Comparison of ENCODE assay signal across 11 cellular contexts in the genomic region with DNA sequence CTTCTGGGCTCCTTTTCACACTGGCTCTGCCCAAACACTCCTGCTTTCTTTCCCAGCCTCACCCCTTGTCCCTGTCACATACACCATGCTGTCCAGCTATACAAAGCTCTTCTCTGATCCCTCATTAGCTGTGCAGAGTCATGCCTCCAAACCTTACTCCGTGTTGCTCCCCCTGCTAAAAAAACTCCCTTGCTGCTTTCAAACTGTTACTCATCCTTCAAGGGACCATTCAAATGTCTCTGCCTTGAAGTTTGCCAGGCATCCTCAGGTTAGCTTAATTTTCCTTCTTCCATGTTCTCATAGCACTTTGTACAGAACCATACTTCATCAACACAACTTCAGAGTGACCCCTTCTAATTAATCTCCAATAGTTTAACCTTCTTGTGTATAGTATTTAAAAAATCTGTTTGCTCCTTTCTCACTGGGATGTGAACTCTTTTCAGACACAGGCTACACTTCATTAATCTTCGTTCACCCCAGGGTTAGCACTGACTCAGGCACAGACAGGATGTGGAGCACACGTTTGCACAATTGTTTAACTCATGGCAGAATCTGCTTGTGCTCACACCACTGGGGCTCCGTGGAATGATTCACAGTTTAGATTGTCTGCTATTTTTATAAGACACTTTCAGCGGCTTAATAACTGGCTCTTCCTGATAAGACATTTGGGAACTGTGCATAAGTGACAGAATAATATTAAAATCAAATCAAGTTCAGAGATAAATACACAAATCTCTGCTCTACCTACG. TPM values are rescaled to one million over a fixed set of nuclear protein-coding genes. Genes with fewer than 3 reads are reported as not detected.
A peak's percentile ranks its signal among the peaks of the same experiment; 100 is the strongest.
DNase-seq lines count a peak whose midpoint lies in the region; ATAC-seq and TF ChIP-seq lines count a peak whose summit lies in the region.
"Had no signal": no experiment of that assay in that cellular context is flagged by ENCODE, and none has a peak within 500 bp of the region (broad histone marks: within the 10 kb centered on the region; RNA-seq: fewer than 3 reads in every experiment).

No MANE protein-coding gene starts in this region.

- no peak for TF ChIP-seq EP300 in stomach (IDR thresholded peaks at IDR 0.05)

- no peaks in the 10 kb centered on the region for H3K36me3 ChIP-seq in stomach

- DNase-seq in activated CD8-positive, alpha-beta T cell treated with anti-CD3 and anti-CD28 coated beads for 36 hours: no peak
- DNase-seq in activated CD8-positive, alpha-beta T cell treated with anti-CD3 and anti-CD28 coated beads, Interleukin-2, amount 10 ng/mL, durations not matched to agents 7 days and 5 days: no peak
- peak; percentile 82 for DNase-seq in epithelial cell of esophagus (ENCODE audit: low read depth)
- DNase-seq in stomach: no peak
- no peak for DNase-seq in mesothelial cell of epicardium (ENCODE audit: low spot score in 2 of 2, unreplicated experiment in 2 of 2)
- DNase-seq: 8988T, amniotic stem cell, T-helper 9 cell had no signal

- H3K4me3 ChIP-seq in epithelial cell of esophagus (ENCODE audit: low read length) (no peak overlapping the region), stomach (no peak overlapping the region)

- TF ChIP-seq CTCF in activated CD8-positive, alpha-beta T cell treated with anti-CD3 and anti-CD28 coated beads for 36 hours (IDR thresholded peaks at IDR 0.05): no peak
- TF ChIP-seq CTCF in epithelial cell of esophagus (IDR thresholded peaks at IDR 0.05; ENCODE audit: insufficient read depth, low read depth, low read length, missing control alignments): no peak
- no peak for TF ChIP-seq CTCF in stomach (IDR thresholded peaks at IDR 0.05)
- TF ChIP-seq CTCF in mesothelial cell of epicardium (IDR thresholded peaks at IDR 0.05; ENCODE audit: unreplicated experiment): no peak

- 30 to 44% (median 41%) methylated on average over 6 of the region's 6 CpGs for WGBS in stomach, 5 donors

- peaks cover 12% of the 10 kb centered on the region for H3K27me3 Mint-ChIP-seq in activated CD8-positive, alpha-beta T cell treated with anti-CD3 and anti-CD28 coated beads for 36 hours
- H3K27me3 Mint-ChIP-seq in activated CD8-positive, alpha-beta T cell treated with anti-CD3 and anti-CD28 coated beads, Interleukin-2, amount 10 ng/mL, durations not matched to agents 7 days and 5 days (ENCODE audit: low read depth): peaks cover 8% of the 10 kb centered on the region
- H3K27me3 Mint-ChIP-seq in IgD-negative memory B cell: peaks cover 2% of the 10 kb centered on the region
- no peaks in the 10 kb centered on the region for H3K27me3 Mint-ChIP-seq in stimulated activated memory B cell treated with anti-CD40 and anti-IgM and Interleukin-4, amounts not matched to agents 10 μg/mL and 1 μg/mL and 100 μg/mL, for 72 hours
- H3K27me3 Mint-ChIP-seq in mesothelial cell of epicardium (ENCODE audit: low read depth): no peaks in the 10 kb centered on the region

- no peak overlapping the region for H3K27ac ChIP-seq in stomach

- no peaks in the 10 kb centered on the region for H3K27me3 ChIP-seq in stomach

- H3K9me3 ChIP-seq in stomach: no peaks in the 10 kb centered on the region

- intact Hi-C loops in activated CD8-positive, alpha-beta T cell treated with anti-CD3 and anti-CD28 coated beads for 36 hours (cut with micrococcal nuclease): no loop called here
- intact Hi-C loops in stomach (cut with DNase I; ENCODE audit: low total_unique reads): no loop called here

- peak; percentile 45 for ATAC-seq in activated CD8-positive, alpha-beta T cell treated with anti-CD3 and anti-CD28 coated beads for 36 hours
- no peak for ATAC-seq in activated CD8-positive, alpha-beta T cell treated with anti-CD3 and anti-CD28 coated beads, Interleukin-2, amount 10 ng/mL, durations not matched to agents 7 days and 5 days
- peak; percentile 68 for ATAC-seq in stimulated activated memory B cell treated with anti-CD40 and anti-IgM and Interleukin-4, amounts not matched to agents 10 μg/mL and 1 μg/mL and 100 μg/mL, for 72 hours
- no peak for ATAC-seq in GM19023 (IDR thresholded peaks at IDR 0.05; ENCODE audit: unreplicated experiment)

- H3K4me1 ChIP-seq in stomach: peaks cover 0 to 10% (median 4%) of the 10 kb centered on the region in 4 donors

- peaks cover 2% of the 10 kb centered on the region for H3K9me3 Mint-ChIP-seq in activated CD8-positive, alpha-beta T cell treated with anti-CD3 and anti-CD28 coated beads for 36 hours
- no peaks in the 10 kb centered on the region for H3K9me3 Mint-ChIP-seq in activated CD8-positive, alpha-beta T cell treated with anti-CD3 and anti-CD28 coated beads, Interleukin-2, amount 10 ng/mL, durations not matched to agents 7 days and 5 days (ENCODE audit: insufficient read depth)
- H3K9me3 Mint-ChIP-seq in IgD-negative memory B cell: peaks cover 0 to 2% (median 0%) of the 10 kb centered on the region in 3 donors
- no peaks in the 10 kb centered on the region for H3K9me3 Mint-ChIP-seq in stimulated activated memory B cell treated with anti-CD40 and anti-IgM and Interleukin-4, amounts not matched to agents 10 μg/mL and 1 μg/mL and 100 μg/mL, for 72 hours
- peaks cover 3% of the 10 kb centered on the region for H3K9me3 Mint-ChIP-seq in mesothelial cell of epicardium

- no peaks in the 10 kb centered on the region for H3K36me3 Mint-ChIP-seq in activated CD8-positive, alpha-beta T cell treated with anti-CD3 and anti-CD28 coated beads for 36 hours (ENCODE audit: low read depth)
- no peaks in the 10 kb centered on the region for H3K36me3 Mint-ChIP-seq in activated CD8-positive, alpha-beta T cell treated with anti-CD3 and anti-CD28 coated beads, Interleukin-2, amount 10 ng/mL, durations not matched to agents 7 days and 5 days (ENCODE audit: low read depth)
- H3K36me3 Mint-ChIP-seq in IgD-negative memory B cell: peaks cover 1% of the 10 kb centered on the region
- peaks cover 21% of the 10 kb centered on the region for H3K36me3 Mint-ChIP-seq in stimulated activated memory B cell treated with anti-CD40 and anti-IgM and Interleukin-4, amounts not matched to agents 10 μg/mL and 1 μg/mL and 100 μg/mL, for 72 hours
- H3K36me3 Mint-ChIP-seq in mesothelial cell of epicardium: no peaks in the 10 kb centered on the region

- CTCF ChIA-PET in activated CD8-positive, alpha-beta T cell treated with anti-CD3 and anti-CD28 coated beads for 36 hours (lab: Charles Lee): no interaction called here
- CTCF ChIA-PET in activated CD8-positive, alpha-beta T cell treated with anti-CD3 and anti-CD28 coated beads, Interleukin-2, amount 10 ng/mL, durations not matched to agents 7 days and 5 days (lab: Charles Lee): interaction anchor here (1.4 kb wide), 1 partner anchor 14 kb away, joined by 3 read pairs; no protein-coding TSS in a partner anchor

- H3K4me1 Mint-ChIP-seq in activated CD8-positive, alpha-beta T cell treated with anti-CD3 and anti-CD28 coated beads for 36 hours (ENCODE audit: low read depth): peaks cover 3% of the 10 kb centered on the region
- H3K4me1 Mint-ChIP-seq in activated CD8-positive, alpha-beta T cell treated with anti-CD3 and anti-CD28 coated beads, Interleukin-2, amount 10 ng/mL, durations not matched to agents 7 days and 5 days (ENCODE audit: low read depth): no peaks in the 10 kb centered on the region
- H3K4me1 Mint-ChIP-seq in IgD-negative memory B cell: peaks cover 35 to 58% (median 47%) of the 10 kb centered on the region in 3 donors
- peaks cover 53% of the 10 kb centered on the region for H3K4me1 Mint-ChIP-seq in stimulated activated memory B cell treated with anti-CD40 and anti-IgM and Interleukin-4, amounts not matched to agents 10 μg/mL and 1 μg/mL and 100 μg/mL, for 72 hours
- H3K4me1 Mint-ChIP-seq in mesothelial cell of epicardium: peaks cover 13% of the 10 kb centered on the region

- H3K4me3 Mint-ChIP-seq in activated CD8-positive, alpha-beta T cell treated with anti-CD3 and anti-CD28 coated beads for 36 hours: no peak overlapping the region
- H3K4me3 Mint-ChIP-seq in activated CD8-positive, alpha-beta T cell treated with anti-CD3 and anti-CD28 coated beads, Interleukin-2, amount 10 ng/mL, durations not matched to agents 7 days and 5 days: no peak overlapping the region
- H3K4me3 Mint-ChIP-seq in IgD-negative memory B cell: peak overlapping the region in 2 of 4 donors; percentile 9 to 76
- peak overlapping the region; percentile 0 for H3K4me3 Mint-ChIP-seq in stimulated activated memory B cell treated with anti-CD40 and anti-IgM and Interleukin-4, amounts not matched to agents 10 μg/mL and 1 μg/mL and 100 μg/mL, for 72 hours
- H3K4me3 Mint-ChIP-seq in mesothelial cell of epicardium: no peak overlapping the region

- no peak overlapping the region for H3K27ac Mint-ChIP-seq in activated CD8-positive, alpha-beta T cell treated with anti-CD3 and anti-CD28 coated beads for 36 hours
- H3K27ac Mint-ChIP-seq in activated CD8-positive, alpha-beta T cell treated with anti-CD3 and anti-CD28 coated beads, Interleukin-2, amount 10 ng/mL, durations not matched to agents 7 days and 5 days: no peak overlapping the region
- H3K27ac Mint-ChIP-seq in IgD-negative memory B cell: peak overlapping the region; percentile 19 to 68 (median 34)
- H3K27ac Mint-ChIP-seq in stimulated activated memory B cell treated with anti-CD40 and anti-IgM and Interleukin-4, amounts not matched to agents 10 μg/mL and 1 μg/mL and 100 μg/mL, for 72 hours: peak overlapping the region; percentile 85
- H3K27ac Mint-ChIP-seq in mesothelial cell of epicardium: no peak overlapping the region

- no peak for TF ChIP-seq POLR2A in stomach (IDR thresholded peaks at IDR 0.05)

- POLR2A ChIA-PET in activated CD8-positive, alpha-beta T cell treated with anti-CD3 and anti-CD28 coated beads for 36 hours (lab: Charles Lee): no interaction called here
- POLR2A ChIA-PET in activated CD8-positive, alpha-beta T cell treated with anti-CD3 and anti-CD28 coated beads, Interleukin-2, amount 10 ng/mL, durations not matched to agents 7 days and 5 days (lab: Charles Lee): no interaction called here

RNA-seq across cellular contexts. Expression of gene SEL1L3, which starts 21.4 kb away (rescaled TPM):
- 10 to 100 TPM; 34.8 to 36.9 TPM for total RNA-seq in activated CD8-positive, alpha-beta T cell treated with anti-CD3 and anti-CD28 coated beads for 36 hours
- total RNA-seq in activated CD8-positive, alpha-beta T cell treated with anti-CD3 and anti-CD28 coated beads, Interleukin-2, amount 10 ng/mL, durations not matched to agents 7 days and 5 days: 10 to 100 TPM; 62.3 to 65.5 TPM
- polyA plus RNA-seq in IgD-negative memory B cell (174 TPM), stomach (10 to 100 TPM; 16.6 to 48.1 (median 21.5) TPM)
- total RNA-seq in stomach (100 to 1,000 TPM in 3 of 5 donors, 10 to 100 TPM in 1, 1 to 10 TPM in 1; 4.1 to 173 (median 113) TPM), mesothelial cell of epicardium (13.8 to 14.4 TPM (median 14.3 TPM) in 3 replicates)

RNA-seq across cellular contexts. Expression of gene SMIM20, which starts 29.8 kb away (rescaled TPM):
- 10 to 100 TPM; 21.3 to 26.9 TPM for total RNA-seq in activated CD8-positive, alpha-beta T cell treated with anti-CD3 and anti-CD28 coated beads for 36 hours
- total RNA-seq in activated CD8-positive, alpha-beta T cell treated with anti-CD3 and anti-CD28 coated beads, Interleukin-2, amount 10 ng/mL, durations not matched to agents 7 days and 5 days: 10 to 100 TPM; 11.1 to 13.9 TPM
- polyA plus RNA-seq in IgD-negative memory B cell: 65.3 TPM
- total RNA-seq in stomach: 10 to 100 TPM in 4 of 5 donors, not detected in 1; 19.4 to 85.3 (median 36.8) TPM
- polyA plus RNA-seq in stomach: 10 to 100 TPM; 43.8 to 85.1 (median 60.3) TPM
- 29.7 to 31.5 TPM (median 30.0 TPM) in 3 replicates for total RNA-seq in mesothelial cell of epicardium

Comparison
In these comparisons a context has a peak if more than half of its experiments do, and no peak if none do; other contexts are left out.
1. ATAC-seq: peak in activated CD8-positive, alpha-beta T cell treated with anti-CD3 and anti-CD28 coated beads for 36 hours (single experiment) and stimulated activated memory B cell treated with anti-CD40 and anti-IgM and Interleukin-4, amounts not matched to agents 10 μg/mL and 1 μg/mL and 100 μg/mL, for 72 hours (single experiment); none in activated CD8-positive, alpha-beta T cell treated with anti-CD3 and anti-CD28 coated beads, Interleukin-2, amount 10 ng/mL, durations not matched to agents 7 days and 5 days (single experiment) and GM19023 (single experiment).
2. H3K27ac Mint-ChIP-seq: peak in IgD-negative memory B cell (3 of 3) and stimulated activated memory B cell treated with anti-CD40 and anti-IgM and Interleukin-4, amounts not matched to agents 10 μg/mL and 1 μg/mL and 100 μg/mL, for 72 hours (single experiment); none in activated CD8-positive, alpha-beta T cell treated with anti-CD3 and anti-CD28 coated beads for 36 hours (single experiment), activated CD8-positive, alpha-beta T cell treated with anti-CD3 and anti-CD28 coated beads, Interleukin-2, amount 10 ng/mL, durations not matched to agents 7 days and 5 days (single experiment) and mesothelial cell of epicardium (single experiment).